Comparison of ENCODE assay signal across 8 cellular contexts in genomic region chr22:17705565-17706450, GRCh38.
DNase-seq lines count a peak whose midpoint lies in the region; ATAC-seq and TF ChIP-seq lines count a peak whose summit lies in the region.

No MANE protein-coding gene starts in this region.

- no peak for DNase-seq in Jurkat, Clone E6-1 (ENCODE audit: low read depth, low spot score)
- DNase-seq in coronary artery (ENCODE audit: low spot score), result no peak
- no peak for DNase-seq in osteocyte (ENCODE audit: extremely low spot score, unreplicated experiment)
- DNase-seq in GM10248 (ENCODE audit: extremely low spot score), result no peak
- DNase-seq in HT-29 (ENCODE audit: low spot score), result no peak
- no peak for DNase-seq in NCI-H510A (lab: John Stamatoyannopoulos, UW)

- peaks cover 4% of the 10 kb centered on the region for H3K36me3 Mint-ChIP-seq in osteocyte (ENCODE audit: unreplicated experiment)

- H3K27ac ChIP-seq in coronary artery, result peak overlapping the region; percentile 19 to 66

- CTCF ChIA-PET in GM10248 (lab: Yijun Ruan, JAX), result interaction anchor here (1.2 to 3.0 kb wide), 5 partner anchors 10 to 36 kb away, joined by 3 to 9 read pairs (median 4); no protein-coding TSS in a partner anchor

- H3K27me3 Mint-ChIP-seq in osteocyte (ENCODE audit: unreplicated experiment), result no peaks in the 10 kb centered on the region

- H3K4me3 Mint-ChIP-seq in osteocyte (ENCODE audit: unreplicated experiment), result peak overlapping the region; percentile 86

- ATAC-seq in GM19372 (IDR thresholded peaks at IDR 0.05; ENCODE audit: low read depth, unreplicated experiment) (peak; percentile 32), HG02885 (IDR thresholded peaks at IDR 0.05; ENCODE audit: poor library complexity, unreplicated experiment) (no peak)

- POLR2A ChIA-PET in GM10248 (lab: Yijun Ruan, JAX), result no interaction called here

- peak overlapping the region; percentile 19; the same call in 1 of the 2 replicates for H3K4me3 ChIP-seq in Jurkat, Clone E6-1 (ENCODE audit: low read length)
- peak overlapping the region; percentile 63 for H3K4me3 ChIP-seq in coronary artery

- H3K4me1 Mint-ChIP-seq in osteocyte (ENCODE audit: unreplicated experiment), result peaks cover 45% of the 10 kb centered on the region

- peak overlapping the region; percentile 95 for H3K27ac Mint-ChIP-seq in osteocyte (ENCODE audit: unreplicated experiment)

- no peak for TF ChIP-seq CTCF in coronary artery (IDR thresholded peaks at IDR 0.05)
- TF ChIP-seq CTCF in osteocyte (IDR thresholded peaks at IDR 0.05), result no peak
- TF ChIP-seq CTCF in GM10248 (IDR thresholded peaks at IDR 0.05; ENCODE audit: control extremely low read depth, extremely low read depth, low read depth, missing control alignments), result no peak

- no peaks in the 10 kb centered on the region for H3K9me3 Mint-ChIP-seq in osteocyte (ENCODE audit: unreplicated experiment)
